Comparison of ENCODE assay signal across 8 cellular contexts in genomic region chr1:156500578-156500846, GRCh38. TPM values are rescaled to one million over a fixed set of nuclear protein-coding genes. Genes with fewer than 3 reads are reported as not detected.
A peak's percentile ranks its signal among the peaks of the same experiment; 100 is the strongest.
DNase-seq lines count a peak whose midpoint lies in the region; ATAC-seq and TF ChIP-seq lines count a peak whose summit lies in the region.

TSS of gene MEF2D (minus strand) at chr1:156500775. CDS start at chr1:156483292, 17,483 bp downstream.

- WGBS in heart left ventricle, 4 donors: 0 to 2% (median 0%) methylated on average over 21 to 27 of the region's 27 CpGs; no CpG with 5 or more reads in 1 of the 4 donors

- peak within 1 kb of the TSS; percentile 96 for H3K27ac Mint-ChIP-seq in activated naive CD4-positive, alpha-beta T cell treated with anti-CD3 and anti-CD28 coated beads, Interleukin-2, amount 50 U/mL, for 24 hours
- peak within 1 kb of the TSS; percentile 97 for H3K27ac Mint-ChIP-seq in activated B cell treated with CpG ODN at 0.5 μM for 24 hours

- no peaks in the 10 kb centered on the region for H3K27me3 Mint-ChIP-seq in activated naive CD4-positive, alpha-beta T cell treated with anti-CD3 and anti-CD28 coated beads, Interleukin-2, amount 50 U/mL, for 24 hours
- no peaks in the 10 kb centered on the region for H3K27me3 Mint-ChIP-seq in activated B cell treated with CpG ODN at 0.5 μM for 24 hours

- peak within 1 kb of the TSS; percentile 98 to 100 (median 100) for H3K27ac ChIP-seq in heart left ventricle

- no peaks in the 10 kb centered on the region for H3K36me3 Mint-ChIP-seq in activated naive CD4-positive, alpha-beta T cell treated with anti-CD3 and anti-CD28 coated beads, Interleukin-2, amount 50 U/mL, for 24 hours
- peaks cover 28% of the 10 kb centered on the region for H3K36me3 Mint-ChIP-seq in activated B cell treated with CpG ODN at 0.5 μM for 24 hours (ENCODE audit: low read depth)

- CTCF ChIA-PET in activated B cell treated with CpG ODN at 0.5 μM for 24 hours (lab: Charles Lee): interaction anchor here (1.2 to 7.9 kb wide), 11 partner anchors 8 to 107 kb away, joined by 3 to 164 read pairs (median 7); partner anchors contain the start of gene GPATCH4

- TF ChIP-seq POLR2A in heart left ventricle (IDR thresholded peaks at IDR 0.05): peak; percentile 91 to 94

- H3K4me1 ChIP-seq in heart left ventricle: peaks cover 37 to 76% (median 69%) of the 10 kb centered on the region in 12 donors

- peak within 1 kb of the TSS; percentile 92 for H3K4me3 Mint-ChIP-seq in activated naive CD4-positive, alpha-beta T cell treated with anti-CD3 and anti-CD28 coated beads, Interleukin-2, amount 50 U/mL, for 24 hours
- peak within 1 kb of the TSS; percentile 94 for H3K4me3 Mint-ChIP-seq in activated B cell treated with CpG ODN at 0.5 μM for 24 hours

- ATAC-seq in activated B cell treated with CpG ODN at 0.5 μM for 24 hours (ENCODE audit: low read depth): no peak
- ATAC-seq in heart left ventricle: no peak
- ATAC-seq in sciatic nerve: no peak
- ATAC-seq in HG02759 (IDR thresholded peaks at IDR 0.05; ENCODE audit: unreplicated experiment): no peak
- ATAC-seq in GM18907 (IDR thresholded peaks at IDR 0.05; ENCODE audit: unreplicated experiment): no peak

- H3K4me3 ChIP-seq in heart left ventricle: peak within 1 kb of the TSS; percentile 69 to 100 (median 95)

- no peak for DNase-seq in activated naive CD4-positive, alpha-beta T cell (lab: John Stamatoyannopoulos, UW)
- DNase-seq in activated B cell treated with CpG ODN at 0.5 μM for 24 hours (no peak), heart left ventricle (no peak), sciatic nerve (ENCODE audit: low spot score) (no peak), NCI-H1092 treated with DMSO at 0.1 percent for 48 hours (lab: John Stamatoyannopoulos, UW) (no peak)

- no peaks in the 10 kb centered on the region for H3K27me3 ChIP-seq in heart left ventricle

- peaks cover 0 to 3% (median 0%) of the 10 kb centered on the region in 9 donors for H3K36me3 ChIP-seq in heart left ventricle

- no peaks in the 10 kb centered on the region for H3K9me3 Mint-ChIP-seq in activated naive CD4-positive, alpha-beta T cell treated with anti-CD3 and anti-CD28 coated beads, Interleukin-2, amount 50 U/mL, for 24 hours
- no peaks in the 10 kb centered on the region for H3K9me3 Mint-ChIP-seq in activated B cell treated with CpG ODN at 0.5 μM for 24 hours

- POLR2A ChIA-PET in activated B cell treated with CpG ODN at 0.5 μM for 24 hours (lab: Charles Lee): interaction anchor here (0.6 to 21.6 kb wide), 42 partner anchors 9 to 1524 kb away, joined by 3 to 1179 read pairs (median 5); partner anchors contain the start of genes GPATCH4, HDGF, IQGAP3 and MRPL24

- intact Hi-C loops in activated B cell treated with CpG ODN at 0.5 μM for 24 hours (cut with micrococcal nuclease): loop anchor here (1.0 to 2.0 kb wide), 5 partner anchors 8 to 240 kb away; partner anchors contain the start of gene MRPL24
- intact Hi-C loops in heart left ventricle (cut with DNase I): loop anchor here in 8 of 10 donors (2.0 to 10.0 kb wide), 12 partner anchors 36 to 376 kb away; partner anchors contain the start of genes GPATCH4 (in 2 of the 8), HDGF (in 1 of the 8), NAXE (in 1 of the 8) and NES (in 1 of the 8)
- intact Hi-C loops in sciatic nerve (cut with DNase I): no loop called here

- no peaks in the 10 kb centered on the region for H3K9me3 ChIP-seq in heart left ventricle

- H3K4me1 Mint-ChIP-seq in activated naive CD4-positive, alpha-beta T cell treated with anti-CD3 and anti-CD28 coated beads, Interleukin-2, amount 50 U/mL, for 24 hours: peaks cover 74% of the 10 kb centered on the region
- H3K4me1 Mint-ChIP-seq in activated B cell treated with CpG ODN at 0.5 μM for 24 hours: peaks cover 77% of the 10 kb centered on the region

- TF ChIP-seq CTCF in activated B cell treated with CpG ODN at 0.5 μM for 24 hours (IDR thresholded peaks at IDR 0.05): no peak
- no peak for TF ChIP-seq CTCF in heart left ventricle (IDR thresholded peaks at IDR 0.05)

RNA-seq across cellular contexts. Expression of gene MEF2D, which starts in this region (rescaled TPM):
- total RNA-seq in activated B cell treated with CpG ODN at 0.5 μM for 24 hours (101 and 114 TPM in 2 replicates), heart left ventricle (100 to 1,000 TPM in 3 of 9 donors, 10 to 100 TPM in 6; 75.0 to 203 (median 93.2) TPM), sciatic nerve (66.8 TPM)
- polyA plus RNA-seq in heart left ventricle: 10 to 100 TPM; 40.5 to 68.8 TPM
